In the genomic region with DNA sequence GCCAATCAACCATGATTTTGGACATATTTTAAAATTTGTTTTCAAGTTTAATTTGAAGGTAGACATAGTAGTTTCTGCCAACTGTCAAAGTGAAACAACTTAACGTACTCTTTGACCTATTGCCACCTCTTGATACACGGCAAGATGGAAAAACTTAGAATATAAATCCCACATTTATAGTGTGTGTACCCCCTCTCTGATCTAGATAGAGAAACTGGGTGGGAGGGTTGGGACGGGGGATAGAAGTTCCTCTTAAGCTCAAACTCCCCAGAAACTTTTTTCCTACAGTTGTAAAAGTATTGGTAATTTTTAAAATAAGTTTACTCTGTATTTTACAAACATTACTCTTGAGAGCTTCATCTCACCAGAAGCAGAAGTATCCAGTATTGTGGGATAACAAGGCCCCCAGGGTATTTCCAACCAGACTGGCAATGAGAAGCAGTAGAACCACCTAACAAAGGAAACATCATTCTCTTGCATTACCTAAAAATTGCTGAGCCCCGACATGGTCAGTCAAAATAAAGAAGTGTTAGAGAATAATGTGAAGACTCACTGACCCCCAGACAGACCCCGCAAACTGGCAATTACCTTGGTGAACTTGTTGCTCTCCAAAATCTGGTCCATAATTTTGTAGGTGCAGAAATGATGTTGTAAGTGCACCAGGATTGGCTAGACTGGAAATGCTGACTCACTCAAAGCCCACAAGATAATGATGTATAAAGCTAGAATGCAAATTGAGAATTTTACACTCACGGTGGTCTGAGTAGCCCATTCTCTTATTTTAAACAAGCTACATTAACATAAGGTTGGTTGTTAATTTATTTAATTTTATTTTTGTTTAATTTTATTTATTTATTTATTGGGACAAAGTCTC, we compare ENCODE assay signal across 17 cellular contexts.
A peak's percentile ranks its signal among the peaks of the same experiment; 100 is the strongest.
DNase-seq lines count a peak whose midpoint lies in the region; ATAC-seq lines count a peak whose summit lies in the region.
"Had no signal": no experiment of that assay in that cellular context is flagged by ENCODE, and none has a peak within 500 bp of the region (broad histone marks: within the 10 kb centered on the region; RNA-seq: fewer than 3 reads in every experiment).

No MANE protein-coding gene starts in this region.

- peaks cover 67% of the 10 kb centered on the region for H3K4me1 Mint-ChIP-seq in activated CD4-positive, alpha-beta T cell treated with anti-CD3 and anti-CD28 coated beads, Interleukin-2, amount 10 ng/mL, durations not matched to agents 7 days and 5 days
- H3K4me1 Mint-ChIP-seq in T-helper 17 cell: peaks cover 48% of the 10 kb centered on the region
- peaks cover 55% of the 10 kb centered on the region for H3K4me1 Mint-ChIP-seq in stimulated activated effector memory CD8-positive, alpha-beta T cell treated with anti-CD3 and anti-CD28 coated beads, Interleukin-12 subunit alpha, Interleukin-12 subunit beta, amount 100 ng/mL, for 72 hours

- H3K27ac Mint-ChIP-seq in activated CD4-positive, alpha-beta T cell treated with anti-CD3 and anti-CD28 coated beads, Interleukin-2, amount 10 ng/mL, durations not matched to agents 7 days and 5 days: no peak overlapping the region
- H3K27ac Mint-ChIP-seq in T-helper 17 cell: peak overlapping the region; percentile 95
- peak overlapping the region; percentile 80 for H3K27ac Mint-ChIP-seq in stimulated activated effector memory CD8-positive, alpha-beta T cell treated with anti-CD3 and anti-CD28 coated beads, Interleukin-12 subunit alpha, Interleukin-12 subunit beta, amount 100 ng/mL, for 72 hours

- intact Hi-C loops in posterior cingulate gyrus (cut with DNase I) (no loop called here), sciatic nerve (cut with DNase I) (no loop called here)

- H3K36me3 Mint-ChIP-seq in activated CD4-positive, alpha-beta T cell treated with anti-CD3 and anti-CD28 coated beads, Interleukin-2, amount 10 ng/mL, durations not matched to agents 7 days and 5 days (ENCODE audit: low read depth): no peaks in the 10 kb centered on the region
- H3K36me3 Mint-ChIP-seq in T-helper 17 cell (ENCODE audit: low read depth): no peaks in the 10 kb centered on the region
- H3K36me3 Mint-ChIP-seq in stimulated activated effector memory CD8-positive, alpha-beta T cell treated with anti-CD3 and anti-CD28 coated beads, Interleukin-12 subunit alpha, Interleukin-12 subunit beta, amount 100 ng/mL, for 72 hours: no peaks in the 10 kb centered on the region

- ATAC-seq in GM18867 (IDR thresholded peaks at IDR 0.05; ENCODE audit: unreplicated experiment) (peak; percentile 34), T-helper 17 cell (peak; percentile 30), sciatic nerve (no peak)
- peak; percentile 66 for ATAC-seq in stimulated activated effector memory CD8-positive, alpha-beta T cell treated with anti-CD3 and anti-CD28 coated beads, Interleukin-12 subunit alpha, Interleukin-12 subunit beta, amount 100 ng/mL, for 72 hours
- ATAC-seq: gastrocnemius medialis, psoas muscle had no signal

- DNase-seq in activated CD4-positive, alpha-beta T cell treated with anti-CD3 and anti-CD28 coated beads, Interleukin-2, amount 10 ng/mL, durations not matched to agents 7 days and 5 days: no peak
- no peak for DNase-seq in activated CD4-positive, alpha-beta T cell treated with anti-CD3 and anti-CD28 coated beads for 1 hour
- DNase-seq in T-helper 17 cell (no peak), posterior cingulate gyrus (no peak), GOT3 (lab: John Stamatoyannopoulos, UW) (no peak), sciatic nerve (ENCODE audit: low spot score) (no peak)
- DNase-seq in stimulated activated effector memory CD8-positive, alpha-beta T cell treated with anti-CD3 and anti-CD28 coated beads, Interleukin-12 subunit alpha, Interleukin-12 subunit beta, amount 100 ng/mL, for 72 hours (ENCODE audit: low spot score in 2 of 2): no peak
- DNase-seq: ACHN; Caco-2; gastrocnemius medialis; NCI-H1092 treated with DMSO at 0.1 percent for 48 hours; psoas muscle; SHP77; stimulated activated CD4-positive, alpha-beta T cell treated with anti-CD3 and anti-CD28 coated beads, Interleukin-15, amount 100 ng/mL, for 24 hours; T-helper 9 cell had no signal

- POLR2A ChIA-PET in activated CD4-positive, alpha-beta T cell treated with anti-CD3 and anti-CD28 coated beads, Interleukin-2, amount 10 ng/mL, durations not matched to agents 7 days and 5 days (lab: Charles Lee): no interaction called here

- H3K4me3 Mint-ChIP-seq in activated CD4-positive, alpha-beta T cell treated with anti-CD3 and anti-CD28 coated beads, Interleukin-2, amount 10 ng/mL, durations not matched to agents 7 days and 5 days: peak overlapping the region; percentile 53
- peak overlapping the region; percentile 73 for H3K4me3 Mint-ChIP-seq in T-helper 17 cell
- peak overlapping the region; percentile 51 for H3K4me3 Mint-ChIP-seq in stimulated activated effector memory CD8-positive, alpha-beta T cell treated with anti-CD3 and anti-CD28 coated beads, Interleukin-12 subunit alpha, Interleukin-12 subunit beta, amount 100 ng/mL, for 72 hours

- H3K27me3 Mint-ChIP-seq in activated CD4-positive, alpha-beta T cell treated with anti-CD3 and anti-CD28 coated beads, Interleukin-2, amount 10 ng/mL, durations not matched to agents 7 days and 5 days: no peaks in the 10 kb centered on the region
- H3K27me3 Mint-ChIP-seq in T-helper 17 cell: no peaks in the 10 kb centered on the region

- peaks cover 6% of the 10 kb centered on the region for H3K9me3 Mint-ChIP-seq in activated CD4-positive, alpha-beta T cell treated with anti-CD3 and anti-CD28 coated beads, Interleukin-2, amount 10 ng/mL, durations not matched to agents 7 days and 5 days
- no peaks in the 10 kb centered on the region for H3K9me3 Mint-ChIP-seq in stimulated activated effector memory CD8-positive, alpha-beta T cell treated with anti-CD3 and anti-CD28 coated beads, Interleukin-12 subunit alpha, Interleukin-12 subunit beta, amount 100 ng/mL, for 72 hours

- CTCF ChIA-PET in activated CD4-positive, alpha-beta T cell treated with anti-CD3 and anti-CD28 coated beads, Interleukin-2, amount 10 ng/mL, durations not matched to agents 7 days and 5 days (lab: Charles Lee): interaction anchor here (1.4 to 3.6 kb wide), 3 partner anchors 61 to 84 kb away, joined by 3 to 17 read pairs (median 4); a partner anchor contains a TSS

- no peaks in the 10 kb centered on the region for H3K9me3 ChIP-seq in T-helper 17 cell (ENCODE audit: control insufficient read depth, low read length, poor library complexity, severe bottlenecking)
- H3K9me3 ChIP-seq: Caco-2, gastrocnemius medialis, psoas muscle, tibial nerve had no signal
